13 cellular contexts compared by ENCODE assay signal in the genomic region with DNA sequence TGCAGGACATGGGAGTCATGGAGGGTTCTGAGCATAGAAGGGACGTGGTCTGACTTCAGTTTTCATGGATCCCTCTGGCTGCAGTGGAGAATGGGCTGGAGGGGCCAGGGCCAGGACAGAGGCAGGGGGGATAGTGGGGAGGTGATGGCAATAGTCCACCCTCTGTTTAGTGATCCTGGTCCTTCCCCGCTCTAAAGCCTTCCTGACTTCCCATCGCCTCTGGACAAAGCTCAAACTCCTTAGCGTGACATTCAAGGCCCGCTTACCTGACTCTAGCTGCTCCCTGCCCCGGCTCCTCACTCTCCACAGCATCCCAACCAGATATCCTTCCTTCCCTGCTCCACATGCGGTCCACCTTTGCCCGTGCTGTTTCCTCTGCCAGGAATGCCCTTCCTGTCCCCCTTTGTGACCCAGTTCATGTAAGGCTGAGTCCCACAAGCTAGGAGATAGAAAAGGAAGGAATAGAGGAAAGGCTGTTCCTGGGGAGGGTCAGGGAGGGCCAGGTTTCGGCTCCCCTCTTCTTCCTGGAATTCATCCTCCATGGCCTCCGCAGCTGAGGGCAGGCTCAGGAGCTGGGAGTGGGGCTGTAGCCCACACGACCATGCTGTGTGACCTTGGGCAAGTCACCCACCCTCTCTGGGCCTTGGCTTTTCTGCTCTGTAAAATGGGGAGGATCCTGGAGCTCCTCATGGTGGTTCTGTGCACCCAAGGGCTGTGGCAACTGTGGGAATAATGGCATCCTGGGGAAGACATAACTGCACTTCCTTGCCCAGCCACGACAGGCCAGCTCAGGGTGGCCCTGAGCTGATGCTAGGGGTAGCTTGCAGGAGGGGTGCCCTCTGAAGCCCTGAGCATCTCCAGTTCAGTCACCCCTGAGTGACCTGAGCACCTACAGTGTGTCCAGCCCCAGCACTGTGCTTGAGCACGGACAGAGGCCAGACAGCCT.
DNase-seq lines count a peak whose midpoint lies in the region; ATAC-seq and TF ChIP-seq lines count a peak whose summit lies in the region.
"Had no signal": no experiment of that assay in that cellular context is flagged by ENCODE, and none has a peak within 500 bp of the region (broad histone marks: within the 10 kb centered on the region; RNA-seq: fewer than 3 reads in every experiment).

No MANE protein-coding gene starts in this region.

- no peaks in the 10 kb centered on the region for H3K9me3 Mint-ChIP-seq in activated naive CD8-positive, alpha-beta T cell treated with anti-CD3 and anti-CD28 coated beads, Interleukin-2, amount 10 ng/mL, durations not matched to agents 7 days and 5 days
- H3K9me3 Mint-ChIP-seq in activated naive CD8-positive, alpha-beta T cell treated with anti-CD3 and anti-CD28 coated beads, Interleukin-2, amount 50 U/mL, for 24 hours, result no peaks in the 10 kb centered on the region

- no peaks in the 10 kb centered on the region for H3K27me3 ChIP-seq in esophagus squamous epithelium
- no peaks in the 10 kb centered on the region for H3K27me3 ChIP-seq in ovary
- no peaks in the 10 kb centered on the region for H3K27me3 ChIP-seq in upper lobe of right lung

- no peaks in the 10 kb centered on the region for H3K27me3 Mint-ChIP-seq in activated naive CD8-positive, alpha-beta T cell treated with anti-CD3 and anti-CD28 coated beads, Interleukin-2, amount 10 ng/mL, durations not matched to agents 7 days and 5 days
- H3K27me3 Mint-ChIP-seq in activated naive CD8-positive, alpha-beta T cell treated with anti-CD3 and anti-CD28 coated beads, Interleukin-2, amount 50 U/mL, for 24 hours, result peaks cover 2% of the 10 kb centered on the region

- TF ChIP-seq CTCF in esophagus squamous epithelium (IDR thresholded peaks at IDR 0.05) (no peak), ovary (IDR thresholded peaks at IDR 0.05) (no peak), upper lobe of right lung (IDR thresholded peaks at IDR 0.05) (no peak)

- no peaks in the 10 kb centered on the region for H3K36me3 ChIP-seq in esophagus squamous epithelium
- no peaks in the 10 kb centered on the region for H3K36me3 ChIP-seq in ovary
- H3K36me3 ChIP-seq in upper lobe of right lung, result no peaks in the 10 kb centered on the region

- H3K4me1 Mint-ChIP-seq in activated naive CD8-positive, alpha-beta T cell treated with anti-CD3 and anti-CD28 coated beads, Interleukin-2, amount 10 ng/mL, durations not matched to agents 7 days and 5 days, result peaks cover 15% of the 10 kb centered on the region
- H3K4me1 Mint-ChIP-seq in activated naive CD8-positive, alpha-beta T cell treated with anti-CD3 and anti-CD28 coated beads, Interleukin-2, amount 50 U/mL, for 24 hours, result no peaks in the 10 kb centered on the region

- WGBS in esophagus squamous epithelium, 2 donors, result 81 to 90% methylated on average over 8 to 9 of the region's 13 CpGs
- WGBS in ovary, 3 donors, result 75 to 78% (median 75%) methylated on average over 13 of the region's 13 CpGs

- peak overlapping the region; percentile 14 for H3K27ac Mint-ChIP-seq in activated naive CD8-positive, alpha-beta T cell treated with anti-CD3 and anti-CD28 coated beads, Interleukin-2, amount 10 ng/mL, durations not matched to agents 7 days and 5 days
- H3K27ac Mint-ChIP-seq in activated naive CD8-positive, alpha-beta T cell treated with anti-CD3 and anti-CD28 coated beads, Interleukin-2, amount 50 U/mL, for 24 hours, result no peak overlapping the region

- no peaks in the 10 kb centered on the region for H3K36me3 Mint-ChIP-seq in activated naive CD8-positive, alpha-beta T cell treated with anti-CD3 and anti-CD28 coated beads, Interleukin-2, amount 10 ng/mL, durations not matched to agents 7 days and 5 days
- no peaks in the 10 kb centered on the region for H3K36me3 Mint-ChIP-seq in activated naive CD8-positive, alpha-beta T cell treated with anti-CD3 and anti-CD28 coated beads, Interleukin-2, amount 50 U/mL, for 24 hours (ENCODE audit: low read depth)

- H3K4me1 ChIP-seq in esophagus squamous epithelium, result peaks cover 34 to 69% (median 52%) of the 10 kb centered on the region in 3 donors
- H3K4me1 ChIP-seq in ovary (ENCODE audit: insufficient read depth), result peaks cover 32% of the 10 kb centered on the region
- H3K4me1 ChIP-seq in upper lobe of right lung, result peaks cover 70% of the 10 kb centered on the region

- H3K4me3 ChIP-seq in esophagus squamous epithelium (no peak overlapping the region), ovary (no peak overlapping the region), upper lobe of right lung (no peak overlapping the region)

- TF ChIP-seq EP300 in ovary (IDR thresholded peaks at IDR 0.05), result no peak

- ATAC-seq in activated naive CD8-positive, alpha-beta T cell treated with anti-CD3 and anti-CD28 coated beads, Interleukin-2, amount 10 ng/mL, durations not matched to agents 7 days and 5 days (ENCODE audit: low read depth), result no peak
- no peak for ATAC-seq in activated naive CD8-positive, alpha-beta T cell treated with anti-CD3 and anti-CD28 coated beads, Interleukin-2, amount 50 U/mL, for 24 hours
- ATAC-seq in upper lobe of right lung (no peak), HG03108 (IDR thresholded peaks at IDR 0.05; ENCODE audit: unreplicated experiment) (no peak), HG03280 (IDR thresholded peaks at IDR 0.05; ENCODE audit: unreplicated experiment) (no peak)

- intact Hi-C loops in esophagus squamous epithelium (cut with DNase I), result no loop called here
- intact Hi-C loops in ovary (cut with DNase I), result loop anchor here in 3 of 4 donors (5.0 kb wide), 3 partner anchors 84 to 114 kb away; partner anchors contain the start of gene CEBPB (in 3 of the 3)
- intact Hi-C loops in upper lobe of right lung (cut with DNase I), result no loop called here

- TF ChIP-seq POLR2A in esophagus squamous epithelium (IDR thresholded peaks at IDR 0.05), result no peak
- TF ChIP-seq POLR2A in ovary (IDR thresholded peaks at IDR 0.05), result no peak

- no peak for DNase-seq in activated naive CD8-positive, alpha-beta T cell treated with anti-CD3 and anti-CD28 coated beads, Interleukin-2, amount 10 ng/mL, durations not matched to agents 7 days and 5 days
- no peak for DNase-seq in activated naive CD8-positive, alpha-beta T cell treated with anti-CD3 and anti-CD28 coated beads, Interleukin-2, amount 50 U/mL, for 24 hours
- DNase-seq in esophagus squamous epithelium (lab: John Stamatoyannopoulos, UW) (no peak), ovary (peak in 3 of 5 donors; percentile 45 to 51 (median 49)), upper lobe of right lung (peak; percentile 61), inferior parietal cortex (ENCODE audit: extremely low spot score) (no peak)
- DNase-seq: activated CD4-positive, alpha-beta T cell treated with anti-CD3 and anti-CD28 coated beads, Interleukin-2, amount 50 U/mL, for 4 hours; activated gamma-delta T cell; DMS 273 treated with DMSO at 0.1 percent for 48 hours; T-helper 2 cell had no signal

- peak overlapping the region; percentile 46 to 94 (median 86) for H3K27ac ChIP-seq in esophagus squamous epithelium
- peak overlapping the region; percentile 84 to 97 for H3K27ac ChIP-seq in ovary
- peak overlapping the region; percentile 81 for H3K27ac ChIP-seq in upper lobe of right lung
- H3K27ac ChIP-seq: 22Rv1 had no signal

- H3K4me3 Mint-ChIP-seq in activated naive CD8-positive, alpha-beta T cell treated with anti-CD3 and anti-CD28 coated beads, Interleukin-2, amount 10 ng/mL, durations not matched to agents 7 days and 5 days, result no peak overlapping the region
- H3K4me3 Mint-ChIP-seq in activated naive CD8-positive, alpha-beta T cell treated with anti-CD3 and anti-CD28 coated beads, Interleukin-2, amount 50 U/mL, for 24 hours, result no peak overlapping the region

- POLR2A ChIA-PET in activated naive CD8-positive, alpha-beta T cell treated with anti-CD3 and anti-CD28 coated beads, Interleukin-2, amount 10 ng/mL, durations not matched to agents 7 days and 5 days (lab: Charles Lee), result no interaction called here

- H3K9me3 ChIP-seq in esophagus squamous epithelium (no peaks in the 10 kb centered on the region), ovary (no peaks in the 10 kb centered on the region), upper lobe of right lung (no peaks in the 10 kb centered on the region)

Comparison
In these comparisons a context has a peak if more than half of its experiments do, and no peak if none do; other contexts are left out.
1. DNase-seq: peak in ovary (3 of 5) and upper lobe of right lung (single experiment); none in activated naive CD8-positive, alpha-beta T cell treated with anti-CD3 and anti-CD28 coated beads, Interleukin-2, amount 10 ng/mL, durations not matched to agents 7 days and 5 days (single experiment), activated naive CD8-positive, alpha-beta T cell treated with anti-CD3 and anti-CD28 coated beads, Interleukin-2, amount 50 U/mL, for 24 hours (single experiment), esophagus squamous epithelium (single experiment) and inferior parietal cortex (single experiment).
2. intact Hi-C loops: an anchor here in ovary (5.0 kb wide); none called in esophagus squamous epithelium and upper lobe of right lung.
3. Peak in every context shown above with its lines, with median percentiles within 50 percentile points of each other: H3K27ac ChIP-seq.